Comparison of ENCODE assay signal across 9 cellular contexts in the genomic region with DNA sequence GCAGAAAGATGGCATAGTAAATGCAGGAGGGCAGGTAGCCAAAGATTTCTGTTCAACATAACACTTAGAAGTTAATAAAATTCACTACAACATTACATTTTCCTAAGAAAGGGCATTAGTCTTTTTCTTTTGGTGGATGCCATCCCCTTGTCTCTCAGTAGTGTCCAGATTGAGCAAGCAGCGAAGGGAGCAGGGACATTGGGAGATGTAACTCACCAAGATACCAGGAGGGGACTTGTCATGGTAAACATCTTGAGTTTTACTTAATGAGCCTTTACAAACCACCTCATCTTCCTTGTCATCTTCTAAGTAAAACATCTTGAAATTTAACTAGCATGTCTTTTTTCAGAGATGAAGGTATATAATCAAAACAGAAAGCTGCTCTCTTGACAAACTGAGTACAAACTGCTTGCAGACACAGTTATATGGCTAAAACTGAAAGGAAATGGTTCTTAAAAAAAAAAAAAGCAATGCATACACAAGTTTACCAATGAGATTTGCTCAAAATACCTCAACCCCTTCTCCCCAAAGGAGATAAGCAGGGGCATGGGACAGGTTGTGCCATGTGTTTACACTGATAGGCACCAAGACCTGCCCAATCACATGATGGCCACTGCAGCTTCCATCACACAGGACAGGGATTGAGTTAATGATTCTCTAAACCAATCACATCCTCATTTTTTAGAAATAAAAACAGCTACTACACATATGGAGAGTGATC. TPM values are rescaled to one million over a fixed set of nuclear protein-coding genes. Genes with fewer than 3 reads are reported as not detected.
DNase-seq lines count a peak whose midpoint lies in the region; ATAC-seq, FAIRE-seq and TF ChIP-seq lines count a peak whose summit lies in the region.
"Had no signal": no experiment of that assay in that cellular context is flagged by ENCODE, and none has a peak within 500 bp of the region (broad histone marks: within the 10 kb centered on the region; RNA-seq: fewer than 3 reads in every experiment).

No MANE protein-coding gene starts in this region.

- H3K27me3 Mint-ChIP-seq in activated CD4-positive, alpha-beta T cell treated with anti-CD3 and anti-CD28 coated beads, Interleukin-2, amount 10 ng/mL, durations not matched to agents 24 days and 14 days: no peaks in the 10 kb centered on the region
- H3K27me3 Mint-ChIP-seq in activated B cell treated with CpG ODN at 0.5 μM for 24 hours: no peaks in the 10 kb centered on the region

- H3K4me3 ChIP-seq in kidney (ENCODE audit: low read length in 2 of 2) (peak overlapping the region; percentile 1 to 38), subcutaneous abdominal adipose tissue (ENCODE audit: low read depth in 1 of 5, low read length in 5 of 5) (peak overlapping the region in 2 of 5 donors; percentile 11 to 15)

- H3K27me3 ChIP-seq in subcutaneous abdominal adipose tissue (ENCODE audit: control insufficient read depth in 5 of 5, insufficient read depth in 4 of 5, low read length in 5 of 5): no peaks in the 10 kb centered on the region

- POLR2A ChIA-PET in activated B cell treated with CpG ODN at 0.5 μM for 24 hours (lab: Charles Lee): interaction anchor here (0.6 to 4.3 kb wide), 10 partner anchors 10 to 264 kb away, joined by 3 to 41 read pairs (median 7); partner anchors contain the start of genes EMILIN2 and MYL12A

- peak overlapping the region; percentile 81 for H3K4me3 Mint-ChIP-seq in activated CD4-positive, alpha-beta T cell treated with anti-CD3 and anti-CD28 coated beads, Interleukin-2, amount 10 ng/mL, durations not matched to agents 24 days and 14 days
- peak overlapping the region; percentile 50 for H3K4me3 Mint-ChIP-seq in activated B cell treated with CpG ODN at 0.5 μM for 24 hours

- no peaks in the 10 kb centered on the region for H3K9me3 Mint-ChIP-seq in activated CD4-positive, alpha-beta T cell treated with anti-CD3 and anti-CD28 coated beads, Interleukin-2, amount 10 ng/mL, durations not matched to agents 24 days and 14 days
- H3K9me3 Mint-ChIP-seq in activated B cell treated with CpG ODN at 0.5 μM for 24 hours: no peaks in the 10 kb centered on the region

- FAIRE-seq in kidney (lab: Jason Lieb, UNC): no peak

- peaks cover 28% of the 10 kb centered on the region for H3K36me3 Mint-ChIP-seq in activated CD4-positive, alpha-beta T cell treated with anti-CD3 and anti-CD28 coated beads, Interleukin-2, amount 10 ng/mL, durations not matched to agents 24 days and 14 days (ENCODE audit: low read depth)
- H3K36me3 Mint-ChIP-seq in activated B cell treated with CpG ODN at 0.5 μM for 24 hours (ENCODE audit: low read depth): no peaks in the 10 kb centered on the region

- no peak for TF ChIP-seq CTCF in activated B cell treated with CpG ODN at 0.5 μM for 24 hours (IDR thresholded peaks at IDR 0.05)
- no peak for TF ChIP-seq CTCF in kidney (IDR thresholded peaks at IDR 0.05; ENCODE audit: borderline replicate concordance, extremely low read depth, insufficient read depth)

- no peaks in the 10 kb centered on the region for H3K9me3 ChIP-seq in kidney (ENCODE audit: control insufficient read depth in 1 of 2, low read length in 2 of 2)
- no peaks in the 10 kb centered on the region for H3K9me3 ChIP-seq in subcutaneous abdominal adipose tissue (ENCODE audit: control insufficient read depth in 5 of 5, low read length in 5 of 5)

- ATAC-seq in activated B cell treated with CpG ODN at 0.5 μM for 24 hours (ENCODE audit: low read depth): no peak
- ATAC-seq in GM21390 (IDR thresholded peaks at IDR 0.05; ENCODE audit: unreplicated experiment): no peak

- H3K4me1 Mint-ChIP-seq in activated CD4-positive, alpha-beta T cell treated with anti-CD3 and anti-CD28 coated beads, Interleukin-2, amount 10 ng/mL, durations not matched to agents 24 days and 14 days: peaks cover 75% of the 10 kb centered on the region
- H3K4me1 Mint-ChIP-seq in activated B cell treated with CpG ODN at 0.5 μM for 24 hours: peaks cover 79% of the 10 kb centered on the region

- peak; percentile 81 for DNase-seq in activated CD4-positive, alpha-beta T cell treated with anti-CD3 and anti-CD28 coated beads, Interleukin-2, amount 10 ng/mL, durations not matched to agents 24 days and 14 days
- no peak for DNase-seq in activated CD4-positive, alpha-beta T cell treated with anti-CD3 and anti-CD28 coated beads, Interleukin-2, amount 50 U/mL, for 48 hours
- DNase-seq in activated B cell treated with CpG ODN at 0.5 μM for 24 hours: no peak
- DNase-seq in kidney: no peak
- no peak for DNase-seq in GOT3 (lab: John Stamatoyannopoulos, UW)
- no peak for DNase-seq in NCI-H187 treated with DMSO at 0.1 percent for 48 hours (lab: John Stamatoyannopoulos, UW)
- DNase-seq: stimulated activated CD4-positive, alpha-beta T cell treated with anti-CD3 and anti-CD28 coated beads, Interleukin-2, amount 100 ng/mL, for 48 hours had no signal

- H3K4me1 ChIP-seq in kidney (ENCODE audit: control insufficient read depth in 1 of 2, insufficient read depth in 1 of 2, low read depth in 1 of 2, low read length in 2 of 2) (peaks cover 47 to 76% of the 10 kb centered on the region in 2 donors), subcutaneous abdominal adipose tissue (ENCODE audit: control insufficient read depth in 5 of 5, insufficient read depth in 5 of 5, low read length in 5 of 5) (peaks cover 9 to 58% (median 51%) of the 10 kb centered on the region in 5 donors)

- CTCF ChIA-PET in activated B cell treated with CpG ODN at 0.5 μM for 24 hours (lab: Charles Lee): interaction anchor here (0.7 to 7.5 kb wide), 12 partner anchors 9 to 264 kb away, joined by 3 to 162 read pairs (median 4); no protein-coding TSS in a partner anchor

- H3K9ac ChIP-seq in kidney (ENCODE audit: low read length in 2 of 2) (peak overlapping the region; percentile 21 to 56), subcutaneous abdominal adipose tissue (ENCODE audit: low read length in 5 of 5) (peak overlapping the region in 1 of 5 donors; percentile 51)

- H3K27ac Mint-ChIP-seq in activated CD4-positive, alpha-beta T cell treated with anti-CD3 and anti-CD28 coated beads, Interleukin-2, amount 10 ng/mL, durations not matched to agents 24 days and 14 days: peak overlapping the region; percentile 88
- peak overlapping the region; percentile 94 for H3K27ac Mint-ChIP-seq in activated B cell treated with CpG ODN at 0.5 μM for 24 hours

- peak overlapping the region; percentile 73 to 89 for H3K27ac ChIP-seq in kidney (ENCODE audit: low read depth in 2 of 2, low read length in 2 of 2)
- peak overlapping the region; percentile 80 for H3K27ac ChIP-seq in subcutaneous abdominal adipose tissue (ENCODE audit: low read depth, low read length)

- H3K36me3 ChIP-seq in kidney (ENCODE audit: control insufficient read depth in 1 of 2, insufficient read depth in 2 of 2, low read length in 2 of 2) (no peaks in the 10 kb centered on the region), subcutaneous abdominal adipose tissue (ENCODE audit: control insufficient read depth in 5 of 5, insufficient read depth in 5 of 5, low read length in 5 of 5) (no peaks in the 10 kb centered on the region)

- intact Hi-C loops in activated CD4-positive, alpha-beta T cell treated with anti-CD3 and anti-CD28 coated beads, Interleukin-2, amount 10 ng/mL, durations not matched to agents 24 days and 14 days (cut with micrococcal nuclease): loop anchor here (1.0 to 5.0 kb wide), 3 partner anchors 35 to 465 kb away; partner anchors contain the start of gene MYL12A
- intact Hi-C loops in activated B cell treated with CpG ODN at 0.5 μM for 24 hours (cut with micrococcal nuclease) (loop anchor here (5.0 kb wide), 1 partner anchor 135 kb away; the partner anchor contains the start of gene EMILIN2), kidney (cut with DNase I) (loop anchor here (10.0 kb wide), 1 partner anchor 48 kb away; no protein-coding TSS in a partner anchor)

RNA-seq across cellular contexts. Expression of gene LPIN2, which starts 30.3 kb away (rescaled TPM):
- total RNA-seq in activated CD4-positive, alpha-beta T cell treated with anti-CD3 and anti-CD28 coated beads, Interleukin-2, amount 10 ng/mL, durations not matched to agents 24 days and 14 days: 111 and 118 TPM in 2 replicates
- total RNA-seq in activated B cell treated with CpG ODN at 0.5 μM for 24 hours (21.8 and 24.4 TPM in 2 replicates), kidney (52.3 TPM)
- polyA plus RNA-seq in kidney (ENCODE audit: insufficient read depth, low read depth, low replicate concordance): 14.3 TPM
